In genomic region chr12:12745576-12746211, GRCh38 we compare ENCODE assay signal across 20 cellular contexts. TPM values are rescaled to one million over a fixed set of nuclear protein-coding genes. Genes with fewer than 3 reads are reported as not detected.
A peak's percentile ranks its signal among the peaks of the same experiment; 100 is the strongest.
DNase-seq lines count a peak whose midpoint lies in the region; ATAC-seq and TF ChIP-seq lines count a peak whose summit lies in the region.
"Had no signal": no experiment of that assay in that cellular context is flagged by ENCODE, and none has a peak within 500 bp of the region (broad histone marks: within the 10 kb centered on the region; RNA-seq: fewer than 3 reads in every experiment).

No MANE protein-coding gene starts in this region.

- CTCF ChIA-PET in PC-9 (lab: Charles Lee): interaction anchor here (0.7 to 1.2 kb wide), 3 partner anchors 9 to 67 kb away, joined by 3 read pairs; partner anchors contain the start of gene DDX47

- DNase-seq in GM23338 (ENCODE audit: low spot score) (no peak), PC-9 (peak; percentile 45 to 82), epithelial cell of esophagus (ENCODE audit: low read depth) (peak; percentile 54), retinal pigment epithelial cell (ENCODE audit: low read depth) (peak; percentile 60), NCI-H345 (lab: John Stamatoyannopoulos, UW) (no peak), foreskin melanocyte (no peak)
- DNase-seq: activated CD4-positive, alpha-beta T cell treated with anti-CD3 and anti-CD28 coated beads, Interleukin-2, amount 10 ng/mL, durations not matched to agents 24 days and 14 days; activated CD8-positive, alpha-beta memory T cell treated with anti-CD3 and anti-CD28 coated beads, Interleukin-2, amount 50 U/mL, for 4 hours; activated naive CD8-positive, alpha-beta T cell treated with anti-CD3 and anti-CD28 coated beads for 36 hours; body of pancreas; CD4-positive, alpha-beta T cell; cortex of kidney; left lung; mucosa of descending colon; NCI-H1105; NK-92 treated with Interleukin-12 subunit alpha and Interleukin-12 subunit beta, amount 100 ng/mL, for 24 hours; psoas muscle had no signal

- H3K4me1 Mint-ChIP-seq in GM23338: no peaks in the 10 kb centered on the region

- H3K27ac ChIP-seq in GM23338 (ENCODE audit: low read depth) (0 out of 2 replicates have a peak overlapping the region, but pooled peaks have one; percentile 72), PC-9 (peak overlapping the region; percentile 59)
- H3K27ac ChIP-seq: body of pancreas, left lung, psoas muscle, SK-N-MC had no signal

- no peaks in the 10 kb centered on the region for H3K9me3 Mint-ChIP-seq in GM23338
- H3K9me3 Mint-ChIP-seq: activated CD4-positive, alpha-beta T cell treated with anti-CD3 and anti-CD28 coated beads, Interleukin-2, amount 10 ng/mL, durations not matched to agents 24 days and 14 days; activated naive CD8-positive, alpha-beta T cell treated with anti-CD3 and anti-CD28 coated beads for 36 hours; activated T-helper 2 cell treated with anti-CD3 and anti-CD28 coated beads, Interferon-gamma antibody, Interleukin-2, Interleukin-4, amounts not matched to agents 10 μg/mL and 5 μg/mL and 100 μg/mL, durations not matched to agents 14 hours and 24 hours and 36 hours; CD4-positive, alpha-beta T cell had no signal

- no peaks in the 10 kb centered on the region for H3K79me2 ChIP-seq in GM23338 (replicated peaks; ENCODE audit: insufficient read depth)
- H3K79me2 ChIP-seq in PC-9 (ENCODE audit: low read depth): no peaks in the 10 kb centered on the region

- H3K36me3 ChIP-seq in GM23338 (ENCODE audit: insufficient read depth) (no peaks in the 10 kb centered on the region), PC-9 (ENCODE audit: low read depth) (no peaks in the 10 kb centered on the region)
- H3K36me3 ChIP-seq: left lung had no signal

- H3K27ac Mint-ChIP-seq in GM23338: no peak overlapping the region
- H3K27ac Mint-ChIP-seq: activated CD4-positive, alpha-beta T cell treated with anti-CD3 and anti-CD28 coated beads, Interleukin-2, amount 10 ng/mL, durations not matched to agents 24 days and 14 days; activated naive CD8-positive, alpha-beta T cell treated with anti-CD3 and anti-CD28 coated beads for 36 hours; activated T-helper 2 cell treated with anti-CD3 and anti-CD28 coated beads, Interferon-gamma antibody, Interleukin-2, Interleukin-4, amounts not matched to agents 10 μg/mL and 5 μg/mL and 100 μg/mL, durations not matched to agents 14 hours and 24 hours and 36 hours; CD4-positive, alpha-beta T cell had no signal

- no peak overlapping the region for H3K4me3 Mint-ChIP-seq in GM23338
- H3K4me3 Mint-ChIP-seq: activated CD4-positive, alpha-beta T cell treated with anti-CD3 and anti-CD28 coated beads, Interleukin-2, amount 10 ng/mL, durations not matched to agents 24 days and 14 days; activated naive CD8-positive, alpha-beta T cell treated with anti-CD3 and anti-CD28 coated beads for 36 hours; CD4-positive, alpha-beta T cell had no signal

- H2AFZ ChIP-seq in GM23338: peak overlapping the region; percentile 78
- H2AFZ ChIP-seq in PC-9: peak overlapping the region; percentile 14; the same call in 1 of the 2 replicates

- no TSS peak for BruUV-seq in PC-9 (replicated peaks; lab: Mats Ljungman, UMichigan)

- no peak for ATAC-seq in GM23338
- no peak for ATAC-seq in HG03280 (IDR thresholded peaks at IDR 0.05; ENCODE audit: unreplicated experiment)
- ATAC-seq: body of pancreas, left lung, psoas muscle had no signal

- H4K20me1 ChIP-seq in GM23338 (replicated peaks; ENCODE audit: insufficient read depth) (no peaks in the 10 kb centered on the region), PC-9 (ENCODE audit: insufficient read depth) (no peaks in the 10 kb centered on the region)

- H3K27me3 ChIP-seq in GM23338 (ENCODE audit: insufficient read depth) (no peaks in the 10 kb centered on the region), PC-9 (ENCODE audit: insufficient read depth, low read depth) (no peaks in the 10 kb centered on the region)
- H3K27me3 ChIP-seq: body of pancreas, left lung had no signal

- POLR2A ChIA-PET in PC-9 (lab: Charles Lee; ENCODE audit: unreplicated experiment): interaction anchor here (0.5 to 0.6 kb wide), 4 partner anchors 12 to 389 kb away, joined by 3 to 7 read pairs (median 3); no protein-coding TSS in a partner anchor

- no peaks in the 10 kb centered on the region for H3K36me3 Mint-ChIP-seq in GM23338 (ENCODE audit: low read depth)

- H3K27me3 Mint-ChIP-seq in GM23338 (ENCODE audit: insufficient read depth, low read depth, poor library complexity): peaks cover 5% of the 10 kb centered on the region
- H3K27me3 Mint-ChIP-seq: activated CD4-positive, alpha-beta T cell treated with anti-CD3 and anti-CD28 coated beads, Interleukin-2, amount 10 ng/mL, durations not matched to agents 24 days and 14 days; activated naive CD8-positive, alpha-beta T cell treated with anti-CD3 and anti-CD28 coated beads for 36 hours; CD4-positive, alpha-beta T cell had no signal

- H3K4me3 ChIP-seq in GM23338: no peak overlapping the region
- H3K4me3 ChIP-seq in PC-9: no peak overlapping the region
- no peak overlapping the region for H3K4me3 ChIP-seq in epithelial cell of esophagus (ENCODE audit: low read length)
- no peak overlapping the region for H3K4me3 ChIP-seq in retinal pigment epithelial cell (ENCODE audit: low read length)
- H3K4me3 ChIP-seq: body of pancreas, left lung, mucosa of descending colon, psoas muscle, SK-N-MC had no signal

- no peaks in the 10 kb centered on the region for H3F3A ChIP-seq in GM23338 (replicated peaks; ENCODE audit: low read depth)
- peaks cover 3% of the 10 kb centered on the region; the same call in 1 of the 2 replicates for H3F3A ChIP-seq in PC-9 (ENCODE audit: insufficient read depth, low read depth)

- H3K4me1 ChIP-seq in GM23338 (ENCODE audit: insufficient read depth) (peaks cover 4% of the 10 kb centered on the region; the same call in 1 of the 2 replicates), PC-9 (replicated peaks; ENCODE audit: insufficient read depth) (peaks cover 36% of the 10 kb centered on the region)
- H3K4me1 ChIP-seq: psoas muscle had no signal

- intact Hi-C loops in PC-9 (cut with micrococcal nuclease; ENCODE audit: unreplicated experiment): no loop called here

- TF ChIP-seq CTCF in GM23338 (conservative IDR thresholded peaks at IDR 0.05; ENCODE audit: low read depth in 2 of 2) (no peak), PC-9 (conservative IDR thresholded peaks at IDR 0.05) (no peak), epithelial cell of esophagus (IDR thresholded peaks at IDR 0.05; ENCODE audit: insufficient read depth, low read depth, low read length, missing control alignments) (no peak), retinal pigment epithelial cell (conservative IDR thresholded peaks at IDR 0.05; ENCODE audit: low read depth, low read length) (no peak)

- no peaks in the 10 kb centered on the region for H3K9me2 ChIP-seq in GM23338 (ENCODE audit: insufficient read depth)
- no peaks in the 10 kb centered on the region for H3K9me2 ChIP-seq in PC-9 (ENCODE audit: insufficient read depth)

- H3K4me2 ChIP-seq in GM23338 (no peak overlapping the region), PC-9 (peak overlapping the region; percentile 48)

- no peaks in the 10 kb centered on the region for H3K9me3 ChIP-seq in PC-9 (ENCODE audit: insufficient read depth, low read depth)
- H3K9me3 ChIP-seq: body of pancreas, left lung, mucosa of descending colon, psoas muscle had no signal

TF ChIP-seq in GM23338, 12 proteins besides CTCF, POLR2A, EP300 and RAD21 (continues in another document):
- TF ChIP-seq POLR2AphosphoS5 (IDR thresholded peaks at IDR 0.05; ENCODE audit: low read depth) (no peak), REST (IDR thresholded peaks at IDR 0.05; ENCODE audit: unreplicated experiment) (no peak), ETS1 (IDR thresholded peaks at IDR 0.05) (no peak), EZH2phosphoT487 (IDR thresholded peaks at IDR 0.05; ENCODE audit: unreplicated experiment) (no peak)

RNA-seq across cellular contexts. Expression of gene CDKN1B, which starts 28.5 kb away (rescaled TPM):
- total RNA-seq in GM23338 (2014; rRNA removed; shearing (Covaris generic)): 27.9 and 30.6 TPM in 2 replicates
- polyA plus RNA-seq in GM23338 (2016; fragmentation: Nextera tagmentation; extraction: Ambion mirVana): 9.3 and 9.5 TPM in 2 replicates
- total RNA-seq in PC-9 (2021): 54.9 and 67.5 TPM in 2 replicates

RNA-seq across cellular contexts. Expression of gene APOLD1, which starts 39.8 kb away (rescaled TPM):
- 0.43 and 0.94 TPM in 2 replicates for total RNA-seq in GM23338 (2014; rRNA removed; shearing (Covaris generic))
- 1.8 TPM in 2 replicates for polyA plus RNA-seq in GM23338 (2016; fragmentation: Nextera tagmentation; extraction: Ambion mirVana)
- 23.3 and 24.9 TPM in 2 replicates for total RNA-seq in PC-9 (2021)

RNA-seq across cellular contexts. Expression of gene GPR19, which starts 49.7 kb away (rescaled TPM):
- 15.3 and 18.7 TPM in 2 replicates for total RNA-seq in GM23338 (2014; rRNA removed; shearing (Covaris generic))
- polyA plus RNA-seq in GM23338 (2016; fragmentation: Nextera tagmentation; extraction: Ambion mirVana): 12.1 and 14.3 TPM in 2 replicates
- total RNA-seq in PC-9 (2021): 13.2 and 19.3 TPM in 2 replicates
- total RNA-seq: body of pancreas, psoas muscle had no signal

Comparison
In these comparisons a context has a peak if more than half of its experiments do, and no peak if none do; other contexts are left out.
1. DNase-seq: peak in PC-9 (2 of 2), epithelial cell of esophagus (single experiment) and retinal pigment epithelial cell (single experiment); none in GM23338 (single experiment), NCI-H345 (single experiment) and foreskin melanocyte (single experiment).
2. RNA of gene APOLD1, which starts 39.8 kb away (total RNA-seq): 23.3 to 24.9 TPM in PC-9; 0.43 to 0.94 TPM in GM23338; every median in the first group is over 10 times any median in the second.